In genomic region chr22:50621491-50621880, GRCh38 we compare ENCODE assay signal across 8 cellular contexts. TPM values are rescaled to one million over a fixed set of nuclear protein-coding genes. Genes with fewer than 3 reads are reported as not detected.
DNase-seq lines count a peak whose midpoint lies in the region; ATAC-seq and TF ChIP-seq lines count a peak whose summit lies in the region.

No MANE protein-coding gene starts in this region.

- peaks cover 4% of the 10 kb centered on the region; the same call in 1 of the 2 replicates for H3K4me1 ChIP-seq in GM23338 (ENCODE audit: insufficient read depth)
- peaks cover 31% of the 10 kb centered on the region for H3K4me1 ChIP-seq in PC-9 (replicated peaks; ENCODE audit: insufficient read depth)
- peaks cover 37% of the 10 kb centered on the region for H3K4me1 ChIP-seq in mononuclear cell (ENCODE audit: insufficient read depth, low read length)
- H3K4me1 ChIP-seq in thyroid gland = peaks cover 7 to 26% of the 10 kb centered on the region in 2 donors

- 10 to 12% methylated on average over 6 of the region's 6 CpGs for WGBS in thyroid gland, 2 donors

- peaks cover 14% of the 10 kb centered on the region for H3K27me3 Mint-ChIP-seq in GM23338 (ENCODE audit: insufficient read depth, low read depth, poor library complexity)
- no peaks in the 10 kb centered on the region for H3K27me3 Mint-ChIP-seq in activated naive CD8-positive, alpha-beta T cell treated with anti-CD3 and anti-CD28 coated beads, Interleukin-2, amount 10 ng/mL, durations not matched to agents 7 days and 5 days

- no peaks in the 10 kb centered on the region for H3K9me3 Mint-ChIP-seq in GM23338
- no peaks in the 10 kb centered on the region for H3K9me3 Mint-ChIP-seq in activated naive CD8-positive, alpha-beta T cell treated with anti-CD3 and anti-CD28 coated beads, Interleukin-2, amount 10 ng/mL, durations not matched to agents 7 days and 5 days

- H3K4me1 Mint-ChIP-seq in GM23338 = peaks cover 22% of the 10 kb centered on the region
- H3K4me1 Mint-ChIP-seq in activated naive CD8-positive, alpha-beta T cell treated with anti-CD3 and anti-CD28 coated beads, Interleukin-2, amount 10 ng/mL, durations not matched to agents 7 days and 5 days = peaks cover 44% of the 10 kb centered on the region

- H3K9me2 ChIP-seq in GM23338 (ENCODE audit: insufficient read depth) (no peaks in the 10 kb centered on the region), PC-9 (ENCODE audit: insufficient read depth) (no peaks in the 10 kb centered on the region)

- H3K27me3 ChIP-seq in GM23338 (ENCODE audit: insufficient read depth) (peaks cover 9% of the 10 kb centered on the region; the same call in 1 of the 2 replicates), PC-9 (ENCODE audit: insufficient read depth, low read depth) (no peaks in the 10 kb centered on the region), mononuclear cell (ENCODE audit: insufficient read depth, low read length) (no peaks in the 10 kb centered on the region), thyroid gland (no peaks in the 10 kb centered on the region)

- H3K79me2 ChIP-seq in GM23338 (replicated peaks; ENCODE audit: insufficient read depth) (no peaks in the 10 kb centered on the region), PC-9 (ENCODE audit: low read depth) (no peaks in the 10 kb centered on the region)

- H3K4me2 ChIP-seq in GM23338 (no peak overlapping the region), PC-9 (peak overlapping the region; percentile 81)

- DNase-seq in GF-D8 (lab: John Stamatoyannopoulos, UW) (peak; percentile 65), GM23338 (ENCODE audit: low spot score) (no peak), PC-9 (no peak), thyroid gland (no peak), NCI-H446 treated with DMSO at 0.1 percent for 48 hours (lab: John Stamatoyannopoulos, UW) (no peak), COR-L47 (lab: John Stamatoyannopoulos, UW) (no peak)
- peak; percentile 70 for DNase-seq in activated naive CD8-positive, alpha-beta T cell treated with anti-CD3 and anti-CD28 coated beads, Interleukin-2, amount 10 ng/mL, durations not matched to agents 7 days and 5 days

- H4K20me1 ChIP-seq in GM23338 (replicated peaks; ENCODE audit: insufficient read depth) = no peaks in the 10 kb centered on the region
- no peaks in the 10 kb centered on the region for H4K20me1 ChIP-seq in PC-9 (ENCODE audit: insufficient read depth)

- POLR2A ChIA-PET in PC-9 (lab: Charles Lee; ENCODE audit: unreplicated experiment) = interaction anchor here (0.6 kb wide), 1 partner anchor 114 kb away, joined by 3 read pairs; the partner anchor contains the start of genes LMF2 and NCAPH2
- POLR2A ChIA-PET in activated naive CD8-positive, alpha-beta T cell treated with anti-CD3 and anti-CD28 coated beads, Interleukin-2, amount 10 ng/mL, durations not matched to agents 7 days and 5 days (lab: Charles Lee) = interaction anchor here (0.6 to 6.1 kb wide), 26 partner anchors 9 to 431 kb away, joined by 3 to 247 read pairs (median 5); partner anchors contain the start of genes CHKB, HDAC10, KLHDC7B and LMF2

- no peak overlapping the region for H3K27ac Mint-ChIP-seq in GM23338
- peak overlapping the region; percentile 99 for H3K27ac Mint-ChIP-seq in activated naive CD8-positive, alpha-beta T cell treated with anti-CD3 and anti-CD28 coated beads, Interleukin-2, amount 10 ng/mL, durations not matched to agents 7 days and 5 days

- CTCF ChIA-PET in PC-9 (lab: Charles Lee) = interaction anchor here (1.3 to 2.0 kb wide), 2 partner anchors 58 to 96 kb away, joined by 8 to 9 read pairs; partner anchors contain the start of genes SCO2 and SYCE3

- TF ChIP-seq POLR2A in thyroid gland (IDR thresholded peaks at IDR 0.05) = no peak

- H3K4me3 Mint-ChIP-seq in GM23338 = peak overlapping the region; percentile 46; the same call in 1 of the 3 replicates
- peak overlapping the region; percentile 84 for H3K4me3 Mint-ChIP-seq in activated naive CD8-positive, alpha-beta T cell treated with anti-CD3 and anti-CD28 coated beads, Interleukin-2, amount 10 ng/mL, durations not matched to agents 7 days and 5 days

- ATAC-seq in GM23338 = no peak
- ATAC-seq in activated naive CD8-positive, alpha-beta T cell treated with anti-CD3 and anti-CD28 coated beads, Interleukin-2, amount 10 ng/mL, durations not matched to agents 7 days and 5 days (ENCODE audit: low read depth) = peak; percentile 73

- no peaks in the 10 kb centered on the region for H3K9me3 ChIP-seq in PC-9 (ENCODE audit: insufficient read depth, low read depth)
- no peaks in the 10 kb centered on the region for H3K9me3 ChIP-seq in mononuclear cell (ENCODE audit: low read depth, low read length)
- no peaks in the 10 kb centered on the region for H3K9me3 ChIP-seq in thyroid gland

- H3K4me3 ChIP-seq in GM23338 (no peak overlapping the region), PC-9 (peak overlapping the region; percentile 38; the same call in 1 of the 2 replicates), mononuclear cell (ENCODE audit: low read length) (peak overlapping the region; percentile 46), thyroid gland (replicated peaks in 1 of 3) (no peak overlapping the region)

- H2AFZ ChIP-seq in GM23338 (no peak overlapping the region), PC-9 (peak overlapping the region; percentile 61)

- H3K27ac ChIP-seq in GM23338 (ENCODE audit: low read depth) (no peak overlapping the region), PC-9 (no peak overlapping the region), thyroid gland (no peak overlapping the region)

- intact Hi-C loops in PC-9 (cut with micrococcal nuclease; ENCODE audit: unreplicated experiment) = loop anchor here (2.0 to 5.0 kb wide), 3 partner anchors 69 to 369 kb away; partner anchors contain the start of gene HDAC10
- intact Hi-C loops in thyroid gland (cut with DNase I) = no loop called here

- H3K36me3 ChIP-seq in GM23338 (ENCODE audit: insufficient read depth) = no peaks in the 10 kb centered on the region
- no peaks in the 10 kb centered on the region for H3K36me3 ChIP-seq in PC-9 (ENCODE audit: low read depth)
- H3K36me3 ChIP-seq in thyroid gland = no peaks in the 10 kb centered on the region

- no TSS peak for BruUV-seq in PC-9 (replicated peaks; lab: Mats Ljungman, UMichigan)

- H3K36me3 Mint-ChIP-seq in GM23338 (ENCODE audit: low read depth) = no peaks in the 10 kb centered on the region
- H3K36me3 Mint-ChIP-seq in activated naive CD8-positive, alpha-beta T cell treated with anti-CD3 and anti-CD28 coated beads, Interleukin-2, amount 10 ng/mL, durations not matched to agents 7 days and 5 days = peaks cover 3% of the 10 kb centered on the region

- no peak for TF ChIP-seq CTCF in GM23338 (conservative IDR thresholded peaks at IDR 0.05; ENCODE audit: low read depth in 2 of 2)
- no peak for TF ChIP-seq CTCF in PC-9 (conservative IDR thresholded peaks at IDR 0.05)
- TF ChIP-seq CTCF in thyroid gland (IDR thresholded peaks at IDR 0.05) = no peak

- H3F3A ChIP-seq in GM23338 (replicated peaks; ENCODE audit: low read depth) (0 out of 2 replicates have a peak, but pooled peaks cover 5% of the 10 kb centered on the region), PC-9 (ENCODE audit: insufficient read depth, low read depth) (peaks cover 15% of the 10 kb centered on the region)

TF ChIP-seq in GM23338, 12 proteins besides CTCF, POLR2A, EP300 and RAD21:
- no peak for TF ChIP-seq JUNB (IDR thresholded peaks at IDR 0.05; ENCODE audit: unreplicated experiment)
- no peak for TF ChIP-seq NANOG (IDR thresholded peaks at IDR 0.05; ENCODE audit: borderline replicate concordance)
- no peak for TF ChIP-seq EZH2phosphoT487 (IDR thresholded peaks at IDR 0.05; ENCODE audit: unreplicated experiment)

RNA-seq across cellular contexts. Expression of gene ARSA, which starts 6.5 kb away (rescaled TPM):
- 8.2 and 8.6 TPM in 2 replicates for total RNA-seq in GM23338 (2014; rRNA removed; shearing (Covaris generic))
- 7.1 and 8.1 TPM in 2 replicates for polyA plus RNA-seq in GM23338 (2016; fragmentation: Nextera tagmentation; extraction: Ambion mirVana)
- total RNA-seq in PC-9 (2021) (16.6 and 23.7 TPM in 2 replicates), mononuclear cell (21.3 TPM), thyroid gland (10 to 100 TPM; 30.9 to 73.5 (median 61.2) TPM)
- 10 to 100 TPM; 65.2 to 65.4 TPM for total RNA-seq in activated naive CD8-positive, alpha-beta T cell treated with anti-CD3 and anti-CD28 coated beads, Interleukin-2, amount 10 ng/mL, durations not matched to agents 7 days and 5 days

RNA-seq across cellular contexts. Expression of gene MAPK8IP2, which starts 20.9 kb away (rescaled TPM):
- total RNA-seq in GM23338 (2014; rRNA removed; shearing (Covaris generic)) = 2.8 and 3.5 TPM in 2 replicates
- 0.15 and 0.16 TPM in 2 replicates for polyA plus RNA-seq in GM23338 (2016; fragmentation: Nextera tagmentation; extraction: Ambion mirVana)
- total RNA-seq in PC-9 (2021) (0.79 and 0.88 TPM in 2 replicates), mononuclear cell (0.10 TPM), thyroid gland (1 to 10 TPM in 3 of 4 donors, under 1 TPM in 1; 0.94 to 3.3 (median 1.5) TPM)
- total RNA-seq in activated naive CD8-positive, alpha-beta T cell treated with anti-CD3 and anti-CD28 coated beads, Interleukin-2, amount 10 ng/mL, durations not matched to agents 7 days and 5 days = under 1 TPM; 0.28 to 0.39 TPM

RNA-seq across cellular contexts. Expression of gene CHKB, which starts 38.8 kb away (rescaled TPM):
- 51.2 and 67.0 TPM in 2 replicates for total RNA-seq in GM23338 (2014; rRNA removed; shearing (Covaris generic))
- polyA plus RNA-seq in GM23338 (2016; fragmentation: Nextera tagmentation; extraction: Ambion mirVana) = 61.6 and 63.7 TPM in 2 replicates
- total RNA-seq in PC-9 (2021) (60.0 and 70.4 TPM in 2 replicates), mononuclear cell (40.0 TPM), thyroid gland (10 to 100 TPM; 49.1 to 96.9 (median 67.8) TPM)
- total RNA-seq in activated naive CD8-positive, alpha-beta T cell treated with anti-CD3 and anti-CD28 coated beads, Interleukin-2, amount 10 ng/mL, durations not matched to agents 7 days and 5 days = 100 to 1,000 TPM; 132 to 137 TPM

RNA-seq across cellular contexts. Expression of gene CPT1B, which starts 43.3 kb away (rescaled TPM):
- total RNA-seq in GM23338 (2014; rRNA removed; shearing (Covaris generic)) = 5.5 and 14.4 TPM in 2 replicates
- 5.6 and 6.4 TPM in 2 replicates for polyA plus RNA-seq in GM23338 (2016; fragmentation: Nextera tagmentation; extraction: Ambion mirVana)
- 66.2 and 72.2 TPM in 2 replicates for total RNA-seq in PC-9 (2021)
- total RNA-seq in activated naive CD8-positive, alpha-beta T cell treated with anti-CD3 and anti-CD28 coated beads, Interleukin-2, amount 10 ng/mL, durations not matched to agents 7 days and 5 days = 10 to 100 TPM; 85.2 to 95.4 TPM
- 7.2 TPM for total RNA-seq in mononuclear cell
- 10 to 100 TPM in 3 of 4 donors, 1 to 10 TPM in 1; 9.7 to 38.7 (median 14.9) TPM for total RNA-seq in thyroid gland

RNA-seq across cellular contexts. Expression of gene SHANK3, which starts 51.1 kb away (rescaled TPM):
- 4.9 and 5.1 TPM in 2 replicates for total RNA-seq in GM23338 (2014; rRNA removed; shearing (Covaris generic))
- polyA plus RNA-seq in GM23338 (2016; fragmentation: Nextera tagmentation; extraction: Ambion mirVana) = 0.52 and 0.56 TPM in 2 replicates
- total RNA-seq in PC-9 (2021) (5.8 and 7.6 TPM in 2 replicates), mononuclear cell (under 0.01 TPM), thyroid gland (10 to 100 TPM; 11.5 to 23.0 (median 17.7) TPM)
- under 1 TPM in 1 of 2 experiments, not detected in 1; 0.06 TPM for total RNA-seq in activated naive CD8-positive, alpha-beta T cell treated with anti-CD3 and anti-CD28 coated beads, Interleukin-2, amount 10 ng/mL, durations not matched to agents 7 days and 5 days

Comparison
In these comparisons a context has a peak if more than half of its experiments do, and no peak if none do; other contexts are left out.
1. DNase-seq: peak in GF-D8 (single experiment) and activated naive CD8-positive, alpha-beta T cell treated with anti-CD3 and anti-CD28 coated beads, Interleukin-2, amount 10 ng/mL, durations not matched to agents 7 days and 5 days (single experiment); none in GM23338 (single experiment), PC-9 (0 of 2), thyroid gland (0 of 2), NCI-H446 treated with DMSO at 0.1 percent for 48 hours (single experiment) and COR-L47 (single experiment).
2. H3K4me3 ChIP-seq: peak in PC-9 (single experiment) and mononuclear cell (single experiment); none in GM23338 (single experiment) and thyroid gland (0 of 3).